ENCODE assay signal across 27 cellular contexts in genomic region chr3:169836942-169837275, GRCh38. TPM values are rescaled to one million over a fixed set of nuclear protein-coding genes. Genes with fewer than 3 reads are reported as not detected.
DNase-seq lines count a peak whose midpoint lies in the region; ATAC-seq, FAIRE-seq and TF ChIP-seq lines count a peak whose summit lies in the region.
"Had no signal": no experiment of that assay in that cellular context is flagged by ENCODE, and none has a peak within 500 bp of the region (broad histone marks: within the 10 kb centered on the region; RNA-seq: fewer than 3 reads in every experiment).

No MANE protein-coding gene starts in this region.

- H3K4me1 Mint-ChIP-seq in HFFc6 (ENCODE audit: low read depth) (peaks cover 26% of the 10 kb centered on the region), naive B cell (peaks cover 38 to 41% (median 39%) of the 10 kb centered on the region in 3 donors)
- no peaks in the 10 kb centered on the region for H3K4me1 Mint-ChIP-seq in activated CD8-positive, alpha-beta memory T cell treated with anti-CD3 and anti-CD28 coated beads, Interleukin-2, amount 10 ng/mL, durations not matched to agents 7 days and 5 days
- H3K4me1 Mint-ChIP-seq: activated T-helper 17 cell treated with anti-CD3 and anti-CD28 coated beads, Interleukin-2, amount 50 U/mL, for 72 hours had no signal

- H3K27me3 ChIP-seq in K562 (ENCODE audit: control insufficient read depth in 2 of 2, insufficient read depth in 2 of 2, low read length in 2 of 2) (peaks cover 0 to 6% of the 10 kb centered on the region in 2 experiments; a peak in 3 of 5 replicates), right lobe of liver (no peaks in the 10 kb centered on the region)
- H3K27me3 ChIP-seq: esophagus muscularis mucosa, vagina had no signal

- TF ChIP-seq POLR2A in K562 (conservative IDR thresholded peaks at IDR 0.05) = no peak
- TF ChIP-seq POLR2A in right lobe of liver (IDR thresholded peaks at IDR 0.05) = no peak

- H3K4me2 ChIP-seq in K562 (ENCODE audit: insufficient read depth, low read length) = no peak overlapping the region

- TF ChIP-seq CTCF in HFFc6 (IDR thresholded peaks at IDR 0.05) (no peak), K562 (IDR thresholded peaks at IDR 0.05 in 2 of 3, conservative IDR thresholded peaks at IDR 0.05 in 1 of 3; ENCODE audit: insufficient read depth in 2 of 3, low read depth in 1 of 3, low read length in 3 of 3) (no peak), right lobe of liver (IDR thresholded peaks at IDR 0.05) (no peak)

- H3K27ac ChIP-seq in K562 (ENCODE audit: extremely low read depth, low read depth, low read length) (no peak overlapping the region), right lobe of liver (no peak overlapping the region)
- H3K27ac ChIP-seq: C4-2B, esophagus muscularis mucosa, vagina had no signal

- no peaks in the 10 kb centered on the region for H3K9me1 ChIP-seq in K562 (ENCODE audit: control insufficient read depth, insufficient read depth, low read length)

- CTCF ChIA-PET in K562 (lab: Yijun Ruan, JAX; ENCODE audit: low intra/inter-chr PET ratio) = no interaction called here
- CTCF ChIA-PET in activated CD8-positive, alpha-beta memory T cell treated with anti-CD3 and anti-CD28 coated beads, Interleukin-2, amount 10 ng/mL, durations not matched to agents 7 days and 5 days (lab: Charles Lee) = no interaction called here

- FAIRE-seq in K562 (lab: Jason Lieb, UNC) = no peak
- FAIRE-seq: TTC549 had no signal

- H3K9me3 Mint-ChIP-seq in HFFc6 (no peaks in the 10 kb centered on the region), naive B cell (no peaks in the 10 kb centered on the region)
- H3K9me3 Mint-ChIP-seq in activated CD8-positive, alpha-beta memory T cell treated with anti-CD3 and anti-CD28 coated beads, Interleukin-2, amount 10 ng/mL, durations not matched to agents 7 days and 5 days (ENCODE audit: low read depth) = no peaks in the 10 kb centered on the region
- H3K9me3 Mint-ChIP-seq: activated T-helper 17 cell treated with anti-CD3 and anti-CD28 coated beads, Interleukin-2, amount 50 U/mL, for 72 hours; effector memory CD8-positive, alpha-beta T cell; naive thymus-derived CD8-positive, alpha-beta T cell had no signal

- H3K9ac ChIP-seq in K562 (ENCODE audit: insufficient read depth in 1 of 2, low read depth in 2 of 2, low read length in 2 of 2) = no peak overlapping the region; a peak in 1 of 4 replicates

- in situ Hi-C loops in K562 (cut with MboI) = no loop called here

- H4K20me1 ChIP-seq in K562 (replicated peaks; ENCODE audit: control insufficient read depth, insufficient read depth, low read length) = no peaks in the 10 kb centered on the region

- no peaks in the 10 kb centered on the region for H3K36me3 ChIP-seq in K562 (ENCODE audit: control insufficient read depth, insufficient read depth, low read length)
- no peaks in the 10 kb centered on the region for H3K36me3 ChIP-seq in right lobe of liver
- H3K36me3 ChIP-seq: esophagus muscularis mucosa, vagina had no signal

- no peak for TF ChIP-seq RAD21 in K562 (CRISPR knock-in tag; conservative IDR thresholded peaks at IDR 0.05 in 1 of 2, IDR thresholded peaks at IDR 0.05 in 1 of 2)

- H3K4me3 Mint-ChIP-seq in HFFc6 (peak overlapping the region; percentile 28; the same call in 1 of the 2 replicates), naive B cell (peak overlapping the region in 4 of 8 donors; percentile 18 to 61 (median 30))
- H3K4me3 Mint-ChIP-seq in activated CD8-positive, alpha-beta memory T cell treated with anti-CD3 and anti-CD28 coated beads, Interleukin-2, amount 10 ng/mL, durations not matched to agents 7 days and 5 days = no peak overlapping the region
- H3K4me3 Mint-ChIP-seq: activated T-helper 17 cell treated with anti-CD3 and anti-CD28 coated beads, Interleukin-2, amount 50 U/mL, for 72 hours; effector memory CD8-positive, alpha-beta T cell; naive thymus-derived CD8-positive, alpha-beta T cell had no signal

- H3K27me3 Mint-ChIP-seq in HFFc6 (ENCODE audit: insufficient read depth) = no peaks in the 10 kb centered on the region
- no peaks in the 10 kb centered on the region for H3K27me3 Mint-ChIP-seq in naive B cell
- peaks cover 13% of the 10 kb centered on the region for H3K27me3 Mint-ChIP-seq in activated CD8-positive, alpha-beta memory T cell treated with anti-CD3 and anti-CD28 coated beads, Interleukin-2, amount 10 ng/mL, durations not matched to agents 7 days and 5 days

- no TSS peak for BruUV-seq in K562 (replicated peaks; lab: Mats Ljungman, UMichigan)

- POLR2A ChIA-PET in K562 (lab: Yijun Ruan, JAX) = no interaction called here

- H3K4me1 ChIP-seq in K562 (replicated peaks in 1 of 2; ENCODE audit: control insufficient read depth in 2 of 2, insufficient read depth in 2 of 2, low read length in 2 of 2) = no peaks in the 10 kb centered on the region
- H3K4me1 ChIP-seq in right lobe of liver = no peaks in the 10 kb centered on the region
- H3K4me1 ChIP-seq: esophagus muscularis mucosa, vagina had no signal

- peak; percentile 58 for DNase-seq in AG20443 (ENCODE audit: low spot score)
- DNase-seq in HFFc6 = peak; percentile 6
- no peak for DNase-seq in K562 (ENCODE audit: extremely low read depth in 1 of 4, low spot score in 3 of 4)
- no peak for DNase-seq in naive B cell
- no peak for DNase-seq in activated CD8-positive, alpha-beta memory T cell treated with anti-CD3 and anti-CD28 coated beads, Interleukin-2, amount 10 ng/mL, durations not matched to agents 7 days and 5 days
- no peak for DNase-seq in activated CD4-positive, alpha-beta T cell treated with anti-CD3 and anti-CD28 coated beads, Interleukin-2, amount 50 U/mL, for 4 hours
- DNase-seq in SKM-1 treated with dmso at 0.1 percent for 144 hours (lab: John Stamatoyannopoulos, UW; ENCODE audit: unreplicated experiment) = no peak
- no peak for DNase-seq in right lobe of liver
- DNase-seq: activated CD4-positive, alpha-beta T cell treated with anti-CD3 and anti-CD28 coated beads for 4 hours; activated CD8-positive, alpha-beta memory T cell treated with anti-CD3 and anti-CD28 coated beads, Interleukin-2, amount 50 U/mL, for 4 hours; effector memory CD8-positive, alpha-beta T cell; naive thymus-derived CD8-positive, alpha-beta T cell; NCI-H1105 treated with DMSO at 0.1 percent for 48 hours; NCI-H2029 treated with DMSO at 0.1 percent for 48 hours; PC-3; SHP77; T-helper 1 cell had no signal

- intact Hi-C loops in K562 (cut with micrococcal nuclease) = no loop called here
- intact Hi-C loops in right lobe of liver (cut with DNase I) = no loop called here

- ATAC-seq in K562 (peak; percentile 41; the same call in 2 of the 3 replicates), naive B cell (ENCODE audit: low read depth in 2 of 2) (no peak), right lobe of liver (no peak)
- no peak for ATAC-seq in activated CD8-positive, alpha-beta memory T cell treated with anti-CD3 and anti-CD28 coated beads, Interleukin-2, amount 10 ng/mL, durations not matched to agents 7 days and 5 days
- ATAC-seq: activated T-helper 17 cell treated with anti-CD3 and anti-CD28 coated beads, Interleukin-2, amount 50 U/mL, for 72 hours; effector memory CD8-positive, alpha-beta T cell; naive thymus-derived CD8-positive, alpha-beta T cell; PC-3 had no signal

- H3K9me3 ChIP-seq in K562 (replicated peaks; ENCODE audit: control insufficient read depth, insufficient read depth, low read depth, low read length) (no peaks in the 10 kb centered on the region), right lobe of liver (no peaks in the 10 kb centered on the region)
- H3K9me3 ChIP-seq: esophagus muscularis mucosa, vagina had no signal

- TF ChIP-seq EP300 in K562 (IDR thresholded peaks at IDR 0.05; ENCODE audit: low read length) = no peak

- H3K4me3 ChIP-seq in K562 (no peak overlapping the region), right lobe of liver (no peak overlapping the region)
- H3K4me3 ChIP-seq: esophagus muscularis mucosa, vagina had no signal

- no peaks in the 10 kb centered on the region for H3K36me3 Mint-ChIP-seq in HFFc6 (ENCODE audit: low read depth)
- no peaks in the 10 kb centered on the region for H3K36me3 Mint-ChIP-seq in naive B cell
- no peaks in the 10 kb centered on the region for H3K36me3 Mint-ChIP-seq in activated CD8-positive, alpha-beta memory T cell treated with anti-CD3 and anti-CD28 coated beads, Interleukin-2, amount 10 ng/mL, durations not matched to agents 7 days and 5 days
- H3K36me3 Mint-ChIP-seq: naive thymus-derived CD8-positive, alpha-beta T cell had no signal

- H3K27ac Mint-ChIP-seq in HFFc6 (peak overlapping the region; percentile 88), naive B cell (peak overlapping the region in 5 of 6 donors; percentile 80 to 97 (median 93))
- no peak overlapping the region for H3K27ac Mint-ChIP-seq in activated CD8-positive, alpha-beta memory T cell treated with anti-CD3 and anti-CD28 coated beads, Interleukin-2, amount 10 ng/mL, durations not matched to agents 7 days and 5 days
- H3K27ac Mint-ChIP-seq: activated T-helper 17 cell treated with anti-CD3 and anti-CD28 coated beads, Interleukin-2, amount 50 U/mL, for 72 hours; effector memory CD8-positive, alpha-beta T cell had no signal

- H3K79me2 ChIP-seq in K562 (ENCODE audit: control insufficient read depth, insufficient read depth, low read length) = no peaks in the 10 kb centered on the region

- peak overlapping the region; percentile 22; the same call in 1 of the 2 replicates for H2AFZ ChIP-seq in K562 (ENCODE audit: low read depth, low read length)

- WGBS in K562 (ENCODE audit: insufficient coverage, low coverage, missing lambda C conversion rate) = 52% methylated on average over 3 of the region's 3 CpGs
- WGBS in right lobe of liver (ENCODE audit: insufficient coverage, low coverage, low lambda C conversion rate, missing lambda C conversion rate) = 95% methylated on average over 3 of the region's 3 CpGs

RNA-seq across cellular contexts. Expression of gene LRRC34, which starts 24.2 kb away (rescaled TPM):
- 1 to 10 TPM in 3 of 6 experiments, under 1 TPM in 3; 0.59 to 1.5 (median 0.94) TPM for total RNA-seq in HFFc6 (2021; fragmentation: NEBNext Ultra II Directional; extraction: Animal tissue kit (Norgen Biotek cat#: 25700))
- total RNA-seq in K562 (2011; cell fraction: chromatin; rRNA removed; ENCODE audit: low replicate concordance) = not detected in 2 replicates
- not detected in 2 replicates for total RNA-seq in K562 (2011; cell fraction: nucleolus; rRNA removed)
- not detected in 2 replicates for total RNA-seq in K562 (2011; cell fraction: nucleoplasm; rRNA removed)
- not detected in 2 replicates for total RNA-seq in K562 (2014; rRNA removed)
- total RNA-seq in K562 (2014; rRNA removed; fragmentation: Illumina TruSeq; extraction: Trizol) = not detected in 2 replicates
- total RNA-seq in K562 (2015; rRNA removed; fragmentation: Illumina TruSeq; extraction: Trizol) = not detected in 2 replicates
- total RNA-seq in K562 (2021) = not detected in 2 replicates
- polyA plus RNA-seq in K562 (2011; rRNA removed) = not detected in 2 replicates
- polyA plus RNA-seq in K562 (2011; cell fraction: cytosol; rRNA removed) = not detected in 2 replicates
- not detected in 2 replicates for polyA plus RNA-seq in K562 (2011; cell fraction: nucleus; rRNA removed)
- polyA plus RNA-seq in K562 (2012) = 0.07 and 0.22 TPM in 2 replicates
- polyA plus RNA-seq in K562 (2014; fragmentation: Illumina TruSeq; extraction: Trizol) = not detected in 2 replicates
- polyA plus RNA-seq in K562 (2014; fragmentation: Nextera tagmentation; extraction: Ambion mirVana) = under 1 TPM; 0.17 to 0.30 TPM
- polyA plus RNA-seq in K562 (2014; rRNA removed) = not detected in 2 replicates
- polyA minus RNA-seq in K562 (2011; rRNA and poly(A)+ RNA removed) = not detected in 2 replicates
- polyA minus RNA-seq in K562 (2011; cell fraction: cytosol; rRNA and poly(A)+ RNA removed) = not detected in 2 replicates
- polyA minus RNA-seq in K562 (2011; cell fraction: nucleus; rRNA and poly(A)+ RNA removed) = not detected in 2 replicates
- polyA plus RNA-seq in naive B cell (ENCODE audit: low read depth in 6 of 6) = 1 to 10 TPM in 4 of 6 donors, under 1 TPM in 2; 0.49 to 4.3 (median 1.8) TPM
- 1 to 10 TPM; 7.2 to 9.6 TPM for total RNA-seq in activated CD8-positive, alpha-beta memory T cell treated with anti-CD3 and anti-CD28 coated beads, Interleukin-2, amount 10 ng/mL, durations not matched to agents 7 days and 5 days
- 1 to 10 TPM in 1 of 6 experiments, under 1 TPM in 4, not detected in 1; 0.06 to 1.9 (median 0.60) TPM for total RNA-seq in right lobe of liver

RNA-seq across cellular contexts. Expression of gene LRRIQ4, which starts 24.2 kb away (rescaled TPM):
- total RNA-seq in HFFc6 (2021; fragmentation: NEBNext Ultra II Directional; extraction: Animal tissue kit (Norgen Biotek cat#: 25700)) = not detected
- total RNA-seq in K562 (2011; cell fraction: chromatin; rRNA removed; ENCODE audit: low replicate concordance) = not detected in 2 replicates
- not detected in 2 replicates for total RNA-seq in K562 (2011; cell fraction: nucleolus; rRNA removed)
- not detected in 2 replicates for total RNA-seq in K562 (2011; cell fraction: nucleoplasm; rRNA removed)
- not detected in 2 replicates for total RNA-seq in K562 (2014; rRNA removed)
- total RNA-seq in K562 (2014; rRNA removed; fragmentation: Illumina TruSeq; extraction: Trizol) = not detected in 2 replicates
- not detected in 2 replicates for total RNA-seq in K562 (2015; rRNA removed; fragmentation: Illumina TruSeq; extraction: Trizol)
- total RNA-seq in K562 (2021) = not detected in 2 replicates
- polyA plus RNA-seq in K562 (2011; rRNA removed) = not detected in 2 replicates
- polyA plus RNA-seq in K562 (2011; cell fraction: cytosol; rRNA removed) = not detected in 2 replicates
- polyA plus RNA-seq in K562 (2011; cell fraction: nucleus; rRNA removed) = not detected in 2 replicates
- not detected in 2 replicates for polyA plus RNA-seq in K562 (2012)
- not detected in 2 replicates for polyA plus RNA-seq in K562 (2014; fragmentation: Illumina TruSeq; extraction: Trizol)
- not detected for polyA plus RNA-seq in K562 (2014; fragmentation: Nextera tagmentation; extraction: Ambion mirVana)
- not detected in 2 replicates for polyA plus RNA-seq in K562 (2014; rRNA removed)
- polyA minus RNA-seq in K562 (2011; rRNA and poly(A)+ RNA removed) = not detected in 2 replicates
- polyA minus RNA-seq in K562 (2011; cell fraction: cytosol; rRNA and poly(A)+ RNA removed) = not detected in 2 replicates
- not detected in 2 replicates for polyA minus RNA-seq in K562 (2011; cell fraction: nucleus; rRNA and poly(A)+ RNA removed)
- polyA plus RNA-seq in naive B cell (ENCODE audit: low read depth in 6 of 6) = under 1 TPM in 1 of 6 donors, not detected in 5; 0.27 TPM
- under 1 TPM; 0.23 to 0.35 TPM for total RNA-seq in activated CD8-positive, alpha-beta memory T cell treated with anti-CD3 and anti-CD28 coated beads, Interleukin-2, amount 10 ng/mL, durations not matched to agents 7 days and 5 days
- not detected for total RNA-seq in right lobe of liver
- total RNA-seq: Daoy, glomerular endothelial cell, mesenteric fat pad, PC-3, posterior vena cava, vagina had no signal
- polyA plus RNA-seq: naive thymus-derived CD8-positive, alpha-beta T cell had no signal

RNA-seq across cellular contexts. Expression of gene LRRC31, which starts 32.8 kb away (rescaled TPM):
- not detected for total RNA-seq in HFFc6 (2021; fragmentation: NEBNext Ultra II Directional; extraction: Animal tissue kit (Norgen Biotek cat#: 25700))
- total RNA-seq in K562 (2011; cell fraction: chromatin; rRNA removed; ENCODE audit: low replicate concordance) = not detected in 2 replicates
- total RNA-seq in K562 (2011; cell fraction: nucleolus; rRNA removed) = not detected in 2 replicates
- total RNA-seq in K562 (2011; cell fraction: nucleoplasm; rRNA removed) = not detected in 2 replicates
- not detected in 2 replicates for total RNA-seq in K562 (2014; rRNA removed)
- total RNA-seq in K562 (2014; rRNA removed; fragmentation: Illumina TruSeq; extraction: Trizol) = not detected in 2 replicates
- total RNA-seq in K562 (2015; rRNA removed; fragmentation: Illumina TruSeq; extraction: Trizol) = not detected in 2 replicates
- not detected in 2 replicates for total RNA-seq in K562 (2021)
- polyA plus RNA-seq in K562 (2011; rRNA removed) = not detected in 2 replicates
- not detected in 2 replicates for polyA plus RNA-seq in K562 (2011; cell fraction: cytosol; rRNA removed)
- not detected in 2 replicates for polyA plus RNA-seq in K562 (2011; cell fraction: nucleus; rRNA removed)
- not detected in 2 replicates for polyA plus RNA-seq in K562 (2012)
- not detected in 2 replicates for polyA plus RNA-seq in K562 (2014; fragmentation: Illumina TruSeq; extraction: Trizol)
- not detected for polyA plus RNA-seq in K562 (2014; fragmentation: Nextera tagmentation; extraction: Ambion mirVana)
- polyA plus RNA-seq in K562 (2014; rRNA removed) = not detected in 2 replicates
- polyA minus RNA-seq in K562 (2011; rRNA and poly(A)+ RNA removed) = not detected in 2 replicates
- polyA minus RNA-seq in K562 (2011; cell fraction: cytosol; rRNA and poly(A)+ RNA removed) = not detected in 2 replicates
- not detected in 2 replicates for polyA minus RNA-seq in K562 (2011; cell fraction: nucleus; rRNA and poly(A)+ RNA removed)
- not detected for polyA plus RNA-seq in naive B cell (ENCODE audit: low read depth in 6 of 6)
- total RNA-seq in activated CD8-positive, alpha-beta memory T cell treated with anti-CD3 and anti-CD28 coated beads, Interleukin-2, amount 10 ng/mL, durations not matched to agents 7 days and 5 days = not detected
- 1 to 10 TPM in 5 of 6 experiments, under 1 TPM in 1; 0.78 to 5.0 (median 2.2) TPM for total RNA-seq in right lobe of liver
- total RNA-seq: activated T-helper 17 cell treated with anti-CD3 and anti-CD28 coated beads, Interleukin-2, amount 50 U/mL, for 72 hours; Daoy; esophagus muscularis mucosa; glomerular endothelial cell; kidney epithelial cell; mesenteric fat pad; naive thymus-derived CD8-positive, alpha-beta T cell; posterior vena cava; vagina had no signal
- polyA plus RNA-seq: naive thymus-derived CD8-positive, alpha-beta T cell had no signal

Comparison
In these comparisons a context has a peak if more than half of its experiments do, and no peak if none do; other contexts are left out.
1. DNase-seq: peak in AG20443 (single experiment) and HFFc6 (single experiment); none in K562 (0 of 4), naive B cell (single experiment), activated CD8-positive, alpha-beta memory T cell treated with anti-CD3 and anti-CD28 coated beads, Interleukin-2, amount 10 ng/mL, durations not matched to agents 7 days and 5 days (single experiment), activated CD4-positive, alpha-beta T cell treated with anti-CD3 and anti-CD28 coated beads, Interleukin-2, amount 50 U/mL, for 4 hours (0 of 2), SKM-1 treated with dmso at 0.1 percent for 144 hours (single experiment) and right lobe of liver (0 of 3).